Comparison of ENCODE assay signal across 23 cellular contexts in the genomic region with DNA sequence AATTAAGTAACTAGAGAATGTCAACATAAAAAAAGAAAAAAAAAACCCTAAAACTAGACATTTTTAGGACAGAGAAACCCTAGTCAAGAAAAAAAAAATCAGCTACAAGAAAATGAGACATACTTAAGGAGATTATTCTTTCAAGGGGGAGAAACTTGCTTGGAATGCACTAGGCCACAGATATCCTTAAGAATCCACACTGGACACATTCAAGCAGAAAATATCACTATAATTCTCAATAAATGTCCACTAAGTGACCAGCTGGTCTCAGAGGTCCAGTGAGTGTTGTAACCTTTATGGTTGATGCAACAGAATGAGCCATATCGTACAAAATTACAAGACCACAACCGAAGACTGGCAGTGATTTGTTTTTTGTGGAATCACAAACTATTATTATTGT. TPM values are rescaled to one million over a fixed set of nuclear protein-coding genes. Genes with fewer than 3 reads are reported as not detected.
DNase-seq lines count a peak whose midpoint lies in the region; ATAC-seq and TF ChIP-seq lines count a peak whose summit lies in the region.
"Had no signal": no experiment of that assay in that cellular context is flagged by ENCODE, and none has a peak within 500 bp of the region (broad histone marks: within the 10 kb centered on the region; RNA-seq: fewer than 3 reads in every experiment).

No MANE protein-coding gene starts in this region.

- intact Hi-C loops in adrenal gland (cut with DNase I): no loop called here

- H3K27me3 ChIP-seq in adrenal gland: no peaks in the 10 kb centered on the region
- H3K27me3 ChIP-seq: BLaER1 treated with 17β-estradiol and CSF1 and Interleukin-3, amounts not matched to agents 10 nM and 100 nM had no signal

- 90 to 98% (median 92%) methylated on average over 2 of the region's 2 CpGs for WGBS in adrenal gland, 4 donors

- no peaks in the 10 kb centered on the region for H3K36me3 ChIP-seq in adrenal gland (replicated peaks in 1 of 2)
- H3K36me3 ChIP-seq: BLaER1 treated with 17β-estradiol and CSF1 and Interleukin-3, amounts not matched to agents 10 nM and 100 nM had no signal

- DNase-seq in GM03348 (ENCODE audit: low spot score) (peak; percentile 18), amniotic epithelial cell (ENCODE audit: low read depth) (peak; percentile 32), glomerular visceral epithelial cell (ENCODE audit: extremely low spot score) (peak; percentile 19), RPMI8226 (no peak), T1000 (lab: John Stamatoyannopoulos, UW) (no peak), adrenal gland (no peak)
- DNase-seq: CD4-positive, alpha-beta memory T cell; DND-41; GOT3; NCI-H1092 treated with DMSO at 0.1 percent for 48 hours; NCI-H1436 treated with DMSO at 0.1 percent for 48 hours; NCI-H1930; NCI-H226; NCI-H510A treated with DMSO at 0.1 percent for 48 hours; NCI-H748 treated with DMSO at 0.1 percent for 48 hours; SIG-M5; SK-N-SH had no signal

- H3K9me3 ChIP-seq in adrenal gland (replicated peaks in 1 of 3): no peaks in the 10 kb centered on the region
- H3K9me3 ChIP-seq: A549; BLaER1 treated with 17β-estradiol and CSF1 and Interleukin-3, amounts not matched to agents 10 nM and 100 nM; SK-N-SH had no signal

- H3K27ac ChIP-seq in adrenal gland: no peak overlapping the region
- H3K27ac ChIP-seq: A549; BLaER1 treated with 17β-estradiol and CSF1 and Interleukin-3, amounts not matched to agents 10 nM and 100 nM had no signal

- no peak overlapping the region for H3K4me3 ChIP-seq in adrenal gland
- H3K4me3 ChIP-seq: A549; BLaER1 treated with 17β-estradiol and CSF1 and Interleukin-3, amounts not matched to agents 10 nM and 100 nM; K562 had no signal

- no peaks in the 10 kb centered on the region for H3K4me1 ChIP-seq in adrenal gland (replicated peaks in 1 of 2)
- H3K4me1 ChIP-seq: A549; BLaER1 treated with 17β-estradiol and CSF1 and Interleukin-3, amounts not matched to agents 10 nM and 100 nM had no signal

- no peak for TF ChIP-seq POLR2A in adrenal gland (IDR thresholded peaks at IDR 0.05)

- TF ChIP-seq CTCF in adrenal gland (IDR thresholded peaks at IDR 0.05): no peak

- no peak for ATAC-seq in HG03439 (IDR thresholded peaks at IDR 0.05; ENCODE audit: unreplicated experiment)
- ATAC-seq: A549, HepG2, K562 had no signal

RNA-seq across cellular contexts. Expression of a gene that starts 15.6 kb away (rescaled TPM):
- total RNA-seq in adrenal gland: not detected
- not detected for polyA plus RNA-seq in adrenal gland
- total RNA-seq: CD4-positive, alpha-beta memory T cell; HepG2; HT-29; K562 had no signal
- polyA plus RNA-seq: A549; CD4-positive, alpha-beta memory T cell; HepG2; K562; SK-N-SH had no signal

RNA-seq across cellular contexts. Expression of a gene that starts 49.0 kb away (rescaled TPM):
- total RNA-seq in adrenal gland: not detected
- polyA plus RNA-seq in adrenal gland: not detected
- total RNA-seq: CD4-positive, alpha-beta memory T cell; HepG2; HT-29; K562 had no signal
- polyA plus RNA-seq: A549; CD4-positive, alpha-beta memory T cell; K562; SK-N-SH had no signal

Comparison
In these comparisons a context has a peak if more than half of its experiments do, and no peak if none do; other contexts are left out.
1. DNase-seq: peak in GM03348 (single experiment), amniotic epithelial cell (single experiment) and glomerular visceral epithelial cell (single experiment); none in RPMI8226 (single experiment), T1000 (single experiment) and adrenal gland (0 of 7).